19 cellular contexts compared by ENCODE assay signal in genomic region chr7:40220421-40220911, GRCh38.
DNase-seq lines count a peak whose midpoint lies in the region; ATAC-seq and TF ChIP-seq lines count a peak whose summit lies in the region.
"Had no signal": no experiment of that assay in that cellular context is flagged by ENCODE, and none has a peak within 500 bp of the region (broad histone marks: within the 10 kb centered on the region; RNA-seq: fewer than 3 reads in every experiment).

No MANE protein-coding gene starts in this region.

- H3K4me2 ChIP-seq in PC-9 = peak overlapping the region; percentile 3; the same call in 1 of the 2 replicates

- no peaks in the 10 kb centered on the region for H3K36me3 ChIP-seq in PC-9 (ENCODE audit: low read depth)
- H3K36me3 ChIP-seq in mesodermal cell (ENCODE audit: control insufficient read depth, insufficient read depth, low read length) = no peaks in the 10 kb centered on the region
- H3K36me3 ChIP-seq: neutrophil had no signal

- ATAC-seq in HG03196 (IDR thresholded peaks at IDR 0.05; ENCODE audit: unreplicated experiment) = no peak
- ATAC-seq: activated naive CD8-positive, alpha-beta T cell treated with anti-CD3 and anti-CD28 coated beads, Interleukin-2, amount 50 U/mL, for 24 hours; stimulated activated naive CD8-positive, alpha-beta T cell treated with anti-CD3 and anti-CD28 coated beads, Interleukin-15, amount 100 ng/mL, for 72 hours had no signal

- no peaks in the 10 kb centered on the region for H3K79me2 ChIP-seq in PC-9 (ENCODE audit: low read depth)

- no peaks in the 10 kb centered on the region for H3K27me3 ChIP-seq in PC-9 (ENCODE audit: insufficient read depth, low read depth)
- H3K27me3 ChIP-seq: neutrophil had no signal

- peak; percentile 11 for DNase-seq in AG20443 (ENCODE audit: low spot score)
- peak in 1 of 2 experiments; percentile 74 for DNase-seq in PC-9
- peak; percentile 55 for DNase-seq in epithelial cell of esophagus (ENCODE audit: low read depth)
- no peak for DNase-seq in NCI-H1092 (lab: John Stamatoyannopoulos, UW)
- no peak for DNase-seq in SHP77 (lab: John Stamatoyannopoulos, UW)
- no peak for DNase-seq in putamen (ENCODE audit: low spot score)
- DNase-seq: activated CD4-positive, alpha-beta T cell treated with anti-CD3 and anti-CD28 coated beads for 48 hours; activated naive CD8-positive, alpha-beta T cell treated with anti-CD3 and anti-CD28 coated beads, Interleukin-2, amount 50 U/mL, for 24 hours; activated T-cell treated with anti-CD3 and anti-CD28 coated beads, Interleukin-2, amount 50 U/mL, for 1 hour; AML-193; cortex of kidney; DMS153; Karpas-422; NCI-H1694; NCI-H510A; stimulated activated naive CD8-positive, alpha-beta T cell treated with anti-CD3 and anti-CD28 coated beads, Interleukin-15, amount 100 ng/mL, for 72 hours had no signal

- H3K9me2 ChIP-seq in PC-9 (ENCODE audit: insufficient read depth) = no peaks in the 10 kb centered on the region

- H3K4me1 ChIP-seq in PC-9 (replicated peaks; ENCODE audit: insufficient read depth) (peaks cover 17% of the 10 kb centered on the region), mesodermal cell (ENCODE audit: control insufficient read depth, insufficient read depth, low read length, poor library complexity, severe bottlenecking) (peaks cover 31% of the 10 kb centered on the region)

- POLR2A ChIA-PET in PC-9 (lab: Charles Lee; ENCODE audit: unreplicated experiment) = no interaction called here

- BruUV-seq in PC-9 (replicated peaks; lab: Mats Ljungman, UMichigan) = no TSS peak

- H3K9me3 ChIP-seq in PC-9 (ENCODE audit: insufficient read depth, low read depth) (no peaks in the 10 kb centered on the region), mesodermal cell (ENCODE audit: control insufficient read depth, low read length) (no peaks in the 10 kb centered on the region)
- H3K9me3 ChIP-seq: neutrophil had no signal

- intact Hi-C loops in PC-9 (cut with micrococcal nuclease; ENCODE audit: unreplicated experiment) = loop anchor here (2.0 to 5.0 kb wide), 2 partner anchors 86 to 273 kb away; partner anchors contain the start of genes MPLKIP and SUGCT

- peaks cover 12% of the 10 kb centered on the region for H3F3A ChIP-seq in PC-9 (ENCODE audit: insufficient read depth, low read depth)

- TF ChIP-seq CTCF in PC-9 (conservative IDR thresholded peaks at IDR 0.05) (no peak), epithelial cell of esophagus (IDR thresholded peaks at IDR 0.05; ENCODE audit: insufficient read depth, low read depth, low read length, missing control alignments) (no peak)

- CTCF ChIA-PET in PC-9 (lab: Charles Lee) = interaction anchor here (0.6 kb wide), 1 partner anchor 1483 kb away, joined by 3 read pairs; no protein-coding TSS in a partner anchor

- H3K4me3 ChIP-seq in PC-9 (no peak overlapping the region), epithelial cell of esophagus (ENCODE audit: low read length) (no peak overlapping the region), mesodermal cell (ENCODE audit: extremely low read depth, insufficient read depth, low read length, poor library complexity, severe bottlenecking) (no peak overlapping the region)

- no peaks in the 10 kb centered on the region for H4K20me1 ChIP-seq in PC-9 (ENCODE audit: insufficient read depth)

- H2AFZ ChIP-seq in PC-9 = no peak overlapping the region

- peak overlapping the region; percentile 40 for H3K27ac ChIP-seq in PC-9
- H3K27ac ChIP-seq in mesodermal cell (ENCODE audit: low read depth, low read length, severe bottlenecking) = peak overlapping the region; percentile 80
- H3K27ac ChIP-seq: neutrophil had no signal

Comparison
In these comparisons a context has a peak if more than half of its experiments do, and no peak if none do; other contexts are left out.
1. DNase-seq: peak in AG20443 (single experiment) and epithelial cell of esophagus (single experiment); none in NCI-H1092 (single experiment), SHP77 (0 of 2) and putamen (single experiment).